ENCODE assay signal across 21 cellular contexts in genomic region chr14:29352681-29353080, GRCh38.
"Had no signal": no experiment of that assay in that cellular context is flagged by ENCODE, and none has a peak within 500 bp of the region (broad histone marks: within the 10 kb centered on the region; RNA-seq: fewer than 3 reads in every experiment).

No MANE protein-coding gene starts in this region.

- H3K4me1 ChIP-seq: body of pancreas, lower lobe of right lung, pancreas, uterus had no signal

- H3K27me3 ChIP-seq: body of pancreas, pancreas, uterus had no signal

- ATAC-seq: activated naive CD8-positive, alpha-beta T cell treated with anti-CD3 and anti-CD28 coated beads, Interleukin-2, amount 50 U/mL, for 24 hours; body of pancreas; left lobe of liver; lower lobe of right lung; mucosa of descending colon; pancreas; right cardiac atrium; stimulated activated naive B cell treated with anti-CD40 and anti-IgM and Interleukin-4, amounts not matched to agents 10 μg/mL and 1 μg/mL and 100 μg/mL, for 72 hours; T-helper 17 cell had no signal

- H3K36me3 ChIP-seq: lower lobe of right lung, pancreas, uterus had no signal

- H3K9me3 ChIP-seq: body of pancreas, lower lobe of right lung, pancreas, uterus had no signal

- H3K27ac ChIP-seq: body of pancreas, lower lobe of right lung, pancreas, uterus had no signal

- DNase-seq: activated CD4-positive, alpha-beta memory T cell treated with anti-CD3 and anti-CD28 coated beads for 36 hours; activated CD4-positive, alpha-beta T cell treated with anti-CD3 and anti-CD28 coated beads for 48 hours; activated gamma-delta T cell; activated naive CD4-positive, alpha-beta T cell treated with anti-CD3 and anti-CD28 coated beads, Interleukin-2, amount 50 U/mL, for 16 hours; activated naive CD8-positive, alpha-beta T cell treated with anti-CD3 and anti-CD28 coated beads, Interleukin-2, amount 50 U/mL, for 24 hours; body of pancreas; effector CD4-positive, alpha-beta T cell; lower lobe of right lung; mesendoderm; mucosa of descending colon; nephron progenitor cell; pancreas; right cardiac atrium; small intestine; stimulated activated CD4-positive, alpha-beta T cell treated with anti-CD3 and anti-CD28 coated beads, Interleukin-2, amount 100 ng/mL, for 24 hours; stimulated activated CD8-positive, alpha-beta memory T cell treated with anti-CD3 and anti-CD28 coated beads, Interleukin-4, amount 100 ng/mL, for 48 hours; stimulated activated naive B cell treated with anti-CD40 and anti-IgM and Interleukin-4, amounts not matched to agents 10 μg/mL and 1 μg/mL and 100 μg/mL, for 72 hours; T-helper 17 cell; trophoblast cell; uterus had no signal

- H3K4me3 ChIP-seq: body of pancreas, lower lobe of right lung, mucosa of descending colon, pancreas, uterus had no signal
